8 cellular contexts compared by ENCODE assay signal in the genomic region with DNA sequence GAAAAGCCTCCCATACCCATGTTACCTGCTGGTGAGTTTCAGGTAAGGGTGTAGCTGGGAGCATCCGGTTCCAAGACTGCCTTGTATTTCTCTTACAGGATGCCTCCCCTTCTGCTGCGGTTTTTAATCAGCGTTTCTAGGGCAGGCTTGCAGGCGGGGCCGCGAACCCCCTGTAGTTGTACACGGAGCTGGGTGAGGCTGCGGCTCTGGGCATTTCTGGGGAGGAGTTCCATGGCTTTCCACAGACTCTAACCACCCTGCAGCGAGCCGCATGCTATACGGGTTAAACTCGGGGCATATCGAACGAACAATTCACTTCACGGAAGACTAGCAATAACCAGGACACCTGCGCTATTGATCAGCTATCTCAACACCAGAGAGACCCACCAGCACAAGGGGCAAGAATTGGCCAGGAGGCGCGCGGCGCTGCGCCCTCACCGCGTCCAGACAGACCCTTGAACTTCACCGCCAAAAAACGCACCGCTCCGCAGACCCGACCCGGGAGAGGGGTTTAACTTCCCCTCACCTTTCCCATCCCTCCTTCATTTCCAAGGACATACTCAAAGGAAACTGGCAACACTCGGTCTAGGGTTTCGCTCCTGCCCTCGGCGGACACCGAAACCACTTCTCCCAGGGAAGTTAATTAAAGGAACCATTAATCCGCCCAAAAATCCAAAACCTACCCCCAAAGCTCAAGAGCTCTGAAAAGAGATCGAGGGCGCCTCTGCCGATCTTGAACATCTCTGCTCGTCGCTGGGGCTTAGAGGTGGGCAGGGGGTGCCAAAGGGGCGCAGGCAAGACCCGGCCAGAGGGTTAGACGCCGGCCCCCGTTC. TPM values are rescaled to one million over a fixed set of nuclear protein-coding genes. Genes with fewer than 3 reads are reported as not detected.
DNase-seq lines count a peak whose midpoint lies in the region; ATAC-seq and TF ChIP-seq lines count a peak whose summit lies in the region.

No MANE protein-coding gene starts in this region.

- H3K36me3 Mint-ChIP-seq in CD4-positive, CD25-positive, alpha-beta regulatory T cell: no peaks in the 10 kb centered on the region
- H3K36me3 Mint-ChIP-seq in activated T-helper 17 cell treated with anti-CD3 and anti-CD28 coated beads, Interleukin-2, amount 50 U/mL, for 72 hours (ENCODE audit: low read depth): no peaks in the 10 kb centered on the region

- H3K4me1 Mint-ChIP-seq in CD4-positive, CD25-positive, alpha-beta regulatory T cell: peaks cover 0 to 24% (median 11%) of the 10 kb centered on the region in 4 donors
- peaks cover 11% of the 10 kb centered on the region for H3K4me1 Mint-ChIP-seq in activated T-helper 17 cell treated with anti-CD3 and anti-CD28 coated beads, Interleukin-2, amount 50 U/mL, for 72 hours

- no peak overlapping the region for H3K4me3 ChIP-seq in CD4-positive, CD25-positive, alpha-beta regulatory T cell (ENCODE audit: low read depth, low read length)
- H3K4me3 ChIP-seq in LNCaP clone FGC (ENCODE audit: low read depth, low read length) (peak overlapping the region; percentile 55), stomach smooth muscle (ENCODE audit: low read length in 2 of 2) (peak overlapping the region; percentile 50 to 72)

- TF ChIP-seq CTCF in LNCaP clone FGC (IDR thresholded peaks at IDR 0.05; ENCODE audit: control insufficient read depth, extremely low read depth, insufficient read depth): no peak

- peaks cover 63% of the 10 kb centered on the region for H3K27me3 Mint-ChIP-seq in CD4-positive, CD25-positive, alpha-beta regulatory T cell
- no peaks in the 10 kb centered on the region for H3K27me3 Mint-ChIP-seq in activated T-helper 17 cell treated with anti-CD3 and anti-CD28 coated beads, Interleukin-2, amount 50 U/mL, for 72 hours

- H3K4me3 Mint-ChIP-seq in CD4-positive, CD25-positive, alpha-beta regulatory T cell: peak overlapping the region; percentile 84 to 96 (median 87)
- peak overlapping the region; percentile 84 for H3K4me3 Mint-ChIP-seq in activated T-helper 17 cell treated with anti-CD3 and anti-CD28 coated beads, Interleukin-2, amount 50 U/mL, for 72 hours

- H3K27ac Mint-ChIP-seq in CD4-positive, CD25-positive, alpha-beta regulatory T cell: peak overlapping the region in 1 of 3 donors; percentile 42
- peak overlapping the region; percentile 36 for H3K27ac Mint-ChIP-seq in activated T-helper 17 cell treated with anti-CD3 and anti-CD28 coated beads, Interleukin-2, amount 50 U/mL, for 72 hours

- no peak for ATAC-seq in CD4-positive, CD25-positive, alpha-beta regulatory T cell (ENCODE audit: low read depth in 2 of 2)
- no peak for ATAC-seq in activated T-helper 17 cell treated with anti-CD3 and anti-CD28 coated beads, Interleukin-2, amount 50 U/mL, for 72 hours (replicated peaks)
- ATAC-seq in HG03442 (IDR thresholded peaks at IDR 0.05; ENCODE audit: unreplicated experiment) (no peak), GM19452 (IDR thresholded peaks at IDR 0.05; ENCODE audit: unreplicated experiment) (no peak)

- peak in 1 of 3 donors; percentile 40 for DNase-seq in CD4-positive, CD25-positive, alpha-beta regulatory T cell
- DNase-seq in LNCaP clone FGC (ENCODE audit: low read depth) (no peak), kidney glomerular epithelial cell (lab: John Stamatoyannopoulos, UW) (peak; percentile 19), NCI-H187 treated with DMSO at 0.1 percent for 48 hours (lab: John Stamatoyannopoulos, UW) (no peak)

- no peaks in the 10 kb centered on the region for H3K9me3 Mint-ChIP-seq in CD4-positive, CD25-positive, alpha-beta regulatory T cell
- no peaks in the 10 kb centered on the region for H3K9me3 Mint-ChIP-seq in activated T-helper 17 cell treated with anti-CD3 and anti-CD28 coated beads, Interleukin-2, amount 50 U/mL, for 72 hours

- no peaks in the 10 kb centered on the region for H3K9me3 ChIP-seq in CD4-positive, CD25-positive, alpha-beta regulatory T cell (ENCODE audit: control insufficient read depth in 2 of 2, low read length in 2 of 2)
- no peaks in the 10 kb centered on the region for H3K9me3 ChIP-seq in stomach smooth muscle (ENCODE audit: control insufficient read depth in 2 of 2, low read length in 2 of 2)

- peaks cover 27% of the 10 kb centered on the region for H3K27me3 ChIP-seq in CD4-positive, CD25-positive, alpha-beta regulatory T cell (ENCODE audit: control insufficient read depth, insufficient read depth, low read length)
- peaks cover 39 to 47% of the 10 kb centered on the region in 2 donors for H3K27me3 ChIP-seq in stomach smooth muscle (ENCODE audit: control insufficient read depth in 1 of 2, insufficient read depth in 2 of 2, low read length in 2 of 2)

- no peak overlapping the region for H3K9ac ChIP-seq in stomach smooth muscle (ENCODE audit: low read length in 2 of 2)

- H3K4me1 ChIP-seq in CD4-positive, CD25-positive, alpha-beta regulatory T cell (ENCODE audit: control insufficient read depth, insufficient read depth, low read length, poor library complexity, severe bottlenecking): peaks cover 25% of the 10 kb centered on the region
- peaks cover 9% of the 10 kb centered on the region for H3K4me1 ChIP-seq in stomach smooth muscle (ENCODE audit: control insufficient read depth, insufficient read depth, low read length)

- H3K36me3 ChIP-seq in CD4-positive, CD25-positive, alpha-beta regulatory T cell (ENCODE audit: control insufficient read depth, insufficient read depth, low read length): no peaks in the 10 kb centered on the region
- no peaks in the 10 kb centered on the region for H3K36me3 ChIP-seq in stomach smooth muscle (ENCODE audit: control insufficient read depth in 2 of 2, insufficient read depth in 2 of 2, low read length in 2 of 2)

- H3K27ac ChIP-seq in CD4-positive, CD25-positive, alpha-beta regulatory T cell (ENCODE audit: insufficient read depth, low read length, poor library complexity, severe bottlenecking): no peak overlapping the region
- no peak overlapping the region for H3K27ac ChIP-seq in stomach smooth muscle (ENCODE audit: low read length)

RNA-seq across cellular contexts. Expression of gene TGFA, which starts 0.9 kb away (rescaled TPM):
- total RNA-seq in CD4-positive, CD25-positive, alpha-beta regulatory T cell: 0.42 TPM
- under 1 TPM in 2 of 4 donors, not detected in 2; 0.07 to 0.45 TPM for polyA plus RNA-seq in CD4-positive, CD25-positive, alpha-beta regulatory T cell
- under 1 TPM; 0.26 to 0.69 TPM for total RNA-seq in activated T-helper 17 cell treated with anti-CD3 and anti-CD28 coated beads, Interleukin-2, amount 50 U/mL, for 72 hours
